19 cellular contexts compared by ENCODE assay signal in the genomic region with DNA sequence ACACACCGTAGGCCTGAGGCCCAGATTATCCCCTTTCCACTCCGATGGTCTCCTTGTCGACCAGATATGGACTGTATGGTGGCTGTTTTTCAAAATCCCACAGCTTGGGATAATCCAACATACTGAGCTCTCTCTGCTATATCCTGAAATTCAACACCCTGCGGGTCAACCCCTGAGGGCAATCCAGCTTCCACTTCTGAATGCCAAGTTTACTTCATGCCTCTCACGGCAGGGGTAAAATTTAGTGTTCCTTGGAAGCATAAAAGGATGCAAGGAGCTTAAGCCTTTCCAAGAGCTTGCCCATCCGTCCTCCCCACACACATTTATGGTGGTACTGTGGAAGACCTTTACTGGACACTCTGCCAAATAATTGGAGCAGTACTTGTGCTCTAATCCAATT.
"Had no signal": no experiment of that assay in that cellular context is flagged by ENCODE, and none has a peak within 500 bp of the region (broad histone marks: within the 10 kb centered on the region; RNA-seq: fewer than 3 reads in every experiment).

No MANE protein-coding gene starts in this region.

- H3K4me3 Mint-ChIP-seq: activated CD4-positive, alpha-beta T cell treated with anti-CD3 and anti-CD28 coated beads for 36 hours; activated naive CD4-positive, alpha-beta T cell treated with anti-CD3 and anti-CD28 coated beads, Interleukin-2, amount 50 U/mL, for 24 hours; nephron progenitor cell; stimulated activated memory B cell treated with anti-CD40 and anti-IgM and Interleukin-4, amounts not matched to agents 10 μg/mL and 1 μg/mL and 100 μg/mL, for 72 hours; WTC11 had no signal

- H3K4me1 ChIP-seq: ascending aorta, heart left ventricle, spleen had no signal

- ATAC-seq: activated CD4-positive, alpha-beta T cell treated with anti-CD3 and anti-CD28 coated beads for 36 hours; gastroesophageal sphincter; heart left ventricle; stimulated activated memory B cell treated with anti-CD40 and anti-IgM and Interleukin-4, amounts not matched to agents 10 μg/mL and 1 μg/mL and 100 μg/mL, for 72 hours; WTC11 had no signal

- H3K27me3 Mint-ChIP-seq: activated naive CD4-positive, alpha-beta T cell treated with anti-CD3 and anti-CD28 coated beads, Interleukin-2, amount 50 U/mL, for 24 hours; stimulated activated memory B cell treated with anti-CD40 and anti-IgM and Interleukin-4, amounts not matched to agents 10 μg/mL and 1 μg/mL and 100 μg/mL, for 72 hours had no signal

- H3K4me3 ChIP-seq: ascending aorta, esophagus muscularis mucosa, gastroesophageal sphincter, heart left ventricle, spleen, thoracic aorta had no signal

- H3K36me3 Mint-ChIP-seq: activated naive CD4-positive, alpha-beta T cell treated with anti-CD3 and anti-CD28 coated beads, Interleukin-2, amount 50 U/mL, for 24 hours; stimulated activated memory B cell treated with anti-CD40 and anti-IgM and Interleukin-4, amounts not matched to agents 10 μg/mL and 1 μg/mL and 100 μg/mL, for 72 hours had no signal

- H3K36me3 ChIP-seq: ascending aorta, esophagus muscularis mucosa, gastroesophageal sphincter, heart left ventricle, spleen, thoracic aorta had no signal

- H3K9me3 Mint-ChIP-seq: activated naive CD4-positive, alpha-beta T cell treated with anti-CD3 and anti-CD28 coated beads, Interleukin-2, amount 50 U/mL, for 24 hours had no signal

- H3K27ac ChIP-seq: ascending aorta, esophagus muscularis mucosa, gastroesophageal sphincter, heart left ventricle, spleen, thoracic aorta had no signal

- DNase-seq: activated CD4-positive, alpha-beta T cell treated with anti-CD3 and anti-CD28 coated beads for 36 hours; activated CD4-positive, alpha-beta T cell treated with anti-CD3 and anti-CD28 coated beads, Interleukin-2, amount 50 U/mL, for 48 hours; activated gamma-delta T cell; cortex of kidney; heart left ventricle; kidney glomerular epithelial cell; midbrain; nephron progenitor cell; nucleus accumbens; retina; spleen; stimulated activated CD4-positive, alpha-beta T cell treated with anti-CD3 and anti-CD28 coated beads, Interleukin-4, amount 100 ng/mL, for 4 hours had no signal

- H3K27ac Mint-ChIP-seq: activated CD4-positive, alpha-beta T cell treated with anti-CD3 and anti-CD28 coated beads for 36 hours; activated naive CD4-positive, alpha-beta T cell treated with anti-CD3 and anti-CD28 coated beads, Interleukin-2, amount 50 U/mL, for 24 hours; nephron progenitor cell; stimulated activated memory B cell treated with anti-CD40 and anti-IgM and Interleukin-4, amounts not matched to agents 10 μg/mL and 1 μg/mL and 100 μg/mL, for 72 hours; WTC11 had no signal

- H3K4me1 Mint-ChIP-seq: activated naive CD4-positive, alpha-beta T cell treated with anti-CD3 and anti-CD28 coated beads, Interleukin-2, amount 50 U/mL, for 24 hours had no signal

- H3K27me3 ChIP-seq: ascending aorta, esophagus muscularis mucosa, gastroesophageal sphincter, heart left ventricle, spleen had no signal

- H3K9me3 ChIP-seq: ascending aorta, esophagus muscularis mucosa, gastroesophageal sphincter, thoracic aorta had no signal
